16 cellular contexts compared by ENCODE assay signal in genomic region chr13:40640202-40640601, GRCh38. TPM values are rescaled to one million over a fixed set of nuclear protein-coding genes. Genes with fewer than 3 reads are reported as not detected.
A peak's percentile ranks its signal among the peaks of the same experiment; 100 is the strongest.
DNase-seq lines count a peak whose midpoint lies in the region; ATAC-seq and TF ChIP-seq lines count a peak whose summit lies in the region.
"Had no signal": no experiment of that assay in that cellular context is flagged by ENCODE, and none has a peak within 500 bp of the region (broad histone marks: within the 10 kb centered on the region; RNA-seq: fewer than 3 reads in every experiment).

No MANE protein-coding gene starts in this region.

- H3K4me1 Mint-ChIP-seq in activated T-cell treated with anti-CD3 and anti-CD28 coated beads, Interleukin-2, amount 50 U/mL, for 72 hours (ENCODE audit: low read depth): peaks cover 96% of the 10 kb centered on the region
- peaks cover 71% of the 10 kb centered on the region for H3K4me1 Mint-ChIP-seq in T-helper 17 cell
- peaks cover 86% of the 10 kb centered on the region for H3K4me1 Mint-ChIP-seq in stimulated activated naive CD8-positive, alpha-beta T cell treated with anti-CD3 and anti-CD28 coated beads, Interleukin-15, amount 100 ng/mL, for 72 hours

- peak in 1 of 2 donors; percentile 5 for ATAC-seq in activated T-cell treated with anti-CD3 and anti-CD28 coated beads, Interleukin-2, amount 50 U/mL, for 72 hours (replicated peaks in 1 of 2)
- ATAC-seq in T-helper 17 cell: no peak
- peak; percentile 25 to 56 (median 38) for ATAC-seq in heart right ventricle
- peak; percentile 32 for ATAC-seq in stimulated activated naive CD8-positive, alpha-beta T cell treated with anti-CD3 and anti-CD28 coated beads, Interleukin-15, amount 100 ng/mL, for 72 hours
- ATAC-seq in GM21526 (IDR thresholded peaks at IDR 0.05; ENCODE audit: low FRiP score, unreplicated experiment): no peak

- H3K9me3 ChIP-seq in T-helper 17 cell (ENCODE audit: control insufficient read depth, low read length, poor library complexity, severe bottlenecking) (no peaks in the 10 kb centered on the region), heart right ventricle (no peaks in the 10 kb centered on the region), suprapubic skin (no peaks in the 10 kb centered on the region)
- H3K9me3 ChIP-seq: upper lobe of left lung had no signal

- DNase-seq in activated T-cell treated with anti-CD3 and anti-CD28 coated beads, Interleukin-2, amount 50 U/mL, for 72 hours: no peak
- DNase-seq in activated T-cell treated with anti-CD3 and anti-CD28 coated beads, Interleukin-2, amount 50 U/mL, for 48 hours: no peak
- DNase-seq in T-helper 17 cell (no peak), heart right ventricle (no peak), hepatic stellate cell (ENCODE audit: low spot score) (no peak), suprapubic skin (ENCODE audit: low spot score in 2 of 2) (no peak)
- no peak for DNase-seq in stimulated activated naive CD8-positive, alpha-beta T cell treated with anti-CD3 and anti-CD28 coated beads, Interleukin-15, amount 100 ng/mL, for 72 hours
- DNase-seq: hippocampal formation, KG1, NCI-H1694 treated with DMSO at 0.1 percent for 48 hours, NCI-H748 treated with DMSO at 0.1 percent for 48 hours, nucleus accumbens, SHP77, upper lobe of left lung had no signal

- no peaks in the 10 kb centered on the region for H3K9me3 Mint-ChIP-seq in activated T-cell treated with anti-CD3 and anti-CD28 coated beads, Interleukin-2, amount 50 U/mL, for 72 hours
- no peaks in the 10 kb centered on the region for H3K9me3 Mint-ChIP-seq in stimulated activated naive CD8-positive, alpha-beta T cell treated with anti-CD3 and anti-CD28 coated beads, Interleukin-15, amount 100 ng/mL, for 72 hours

- H3K36me3 ChIP-seq in heart right ventricle (no peaks in the 10 kb centered on the region), suprapubic skin (no peaks in the 10 kb centered on the region)
- H3K36me3 ChIP-seq: upper lobe of left lung had no signal

- H3K36me3 Mint-ChIP-seq in activated T-cell treated with anti-CD3 and anti-CD28 coated beads, Interleukin-2, amount 50 U/mL, for 72 hours (ENCODE audit: insufficient read depth in 2 of 2): peaks cover 4 to 15% of the 10 kb centered on the region in 2 donors
- no peaks in the 10 kb centered on the region for H3K36me3 Mint-ChIP-seq in T-helper 17 cell (ENCODE audit: low read depth)

- H3K4me1 ChIP-seq in heart right ventricle (peaks cover 15 to 86% (median 69%) of the 10 kb centered on the region in 9 donors), suprapubic skin (peaks cover 48% of the 10 kb centered on the region)

- no peak overlapping the region for H3K4me3 Mint-ChIP-seq in activated T-cell treated with anti-CD3 and anti-CD28 coated beads, Interleukin-2, amount 50 U/mL, for 72 hours
- peak overlapping the region; percentile 70 for H3K4me3 Mint-ChIP-seq in T-helper 17 cell
- peak overlapping the region in 1 of 2 donors; percentile 19 for H3K4me3 Mint-ChIP-seq in stimulated activated naive CD8-positive, alpha-beta T cell treated with anti-CD3 and anti-CD28 coated beads, Interleukin-15, amount 100 ng/mL, for 72 hours

- no peaks in the 10 kb centered on the region for H3K27me3 ChIP-seq in heart right ventricle
- no peaks in the 10 kb centered on the region for H3K27me3 ChIP-seq in suprapubic skin
- H3K27me3 ChIP-seq: upper lobe of left lung had no signal

- no peak overlapping the region for H3K4me3 ChIP-seq in heart right ventricle
- no peak overlapping the region for H3K4me3 ChIP-seq in suprapubic skin
- H3K4me3 ChIP-seq: lung, upper lobe of left lung had no signal

- 60 to 62% methylated on average over 6 of the region's 6 CpGs for WGBS in heart right ventricle, 2 donors
- 73% methylated on average over 6 of the region's 6 CpGs for WGBS in suprapubic skin

- H3K27me3 Mint-ChIP-seq in activated T-cell treated with anti-CD3 and anti-CD28 coated beads, Interleukin-2, amount 50 U/mL, for 72 hours (ENCODE audit: low read depth): no peaks in the 10 kb centered on the region
- H3K27me3 Mint-ChIP-seq in T-helper 17 cell: no peaks in the 10 kb centered on the region
- H3K27me3 Mint-ChIP-seq in stimulated activated naive CD8-positive, alpha-beta T cell treated with anti-CD3 and anti-CD28 coated beads, Interleukin-15, amount 100 ng/mL, for 72 hours: no peaks in the 10 kb centered on the region

- intact Hi-C loops in heart right ventricle (cut with DNase I): no loop called here

- TF ChIP-seq EP300 in suprapubic skin (IDR thresholded peaks at IDR 0.05): no peak

- no peak for TF ChIP-seq POLR2A in suprapubic skin (IDR thresholded peaks at IDR 0.05)

- H3K27ac ChIP-seq in heart right ventricle (peak overlapping the region in 6 of 10 donors; percentile 22 to 68 (median 37)), suprapubic skin (no peak overlapping the region)

- no peak for TF ChIP-seq CTCF in heart right ventricle (IDR thresholded peaks at IDR 0.05)
- TF ChIP-seq CTCF in suprapubic skin (IDR thresholded peaks at IDR 0.05): no peak

- peak overlapping the region; percentile 26 for H3K27ac Mint-ChIP-seq in activated T-cell treated with anti-CD3 and anti-CD28 coated beads, Interleukin-2, amount 50 U/mL, for 72 hours
- peak overlapping the region; percentile 90 for H3K27ac Mint-ChIP-seq in T-helper 17 cell
- H3K27ac Mint-ChIP-seq in stimulated activated naive CD8-positive, alpha-beta T cell treated with anti-CD3 and anti-CD28 coated beads, Interleukin-15, amount 100 ng/mL, for 72 hours: no peak overlapping the region

RNA-seq across cellular contexts. Expression of gene FOXO1, which starts 26.2 kb away (rescaled TPM):
- total RNA-seq in activated T-cell treated with anti-CD3 and anti-CD28 coated beads, Interleukin-2, amount 50 U/mL, for 72 hours: 10 to 100 TPM; 47.0 to 56.9 TPM
- total RNA-seq in T-helper 17 cell (10 to 100 TPM; 72.9 to 86.1 TPM), heart right ventricle (10 to 100 TPM; 12.3 to 31.2 (median 17.3) TPM), suprapubic skin (10 to 100 TPM; 50.7 to 67.2 (median 60.3) TPM)
- polyA plus RNA-seq in heart right ventricle: 1 to 10 TPM; 3.4 to 9.0 TPM

Comparison
In these comparisons a context has a peak if more than half of its experiments do, and no peak if none do; other contexts are left out.
1. ATAC-seq: peak in heart right ventricle (8 of 8) and stimulated activated naive CD8-positive, alpha-beta T cell treated with anti-CD3 and anti-CD28 coated beads, Interleukin-15, amount 100 ng/mL, for 72 hours (single experiment); none in T-helper 17 cell (single experiment) and GM21526 (single experiment).
2. H3K27ac Mint-ChIP-seq: peak in activated T-cell treated with anti-CD3 and anti-CD28 coated beads, Interleukin-2, amount 50 U/mL, for 72 hours (single experiment) and T-helper 17 cell (single experiment); none in stimulated activated naive CD8-positive, alpha-beta T cell treated with anti-CD3 and anti-CD28 coated beads, Interleukin-15, amount 100 ng/mL, for 72 hours (0 of 2).